ENCODE assay signal across 8 cellular contexts in the genomic region with DNA sequence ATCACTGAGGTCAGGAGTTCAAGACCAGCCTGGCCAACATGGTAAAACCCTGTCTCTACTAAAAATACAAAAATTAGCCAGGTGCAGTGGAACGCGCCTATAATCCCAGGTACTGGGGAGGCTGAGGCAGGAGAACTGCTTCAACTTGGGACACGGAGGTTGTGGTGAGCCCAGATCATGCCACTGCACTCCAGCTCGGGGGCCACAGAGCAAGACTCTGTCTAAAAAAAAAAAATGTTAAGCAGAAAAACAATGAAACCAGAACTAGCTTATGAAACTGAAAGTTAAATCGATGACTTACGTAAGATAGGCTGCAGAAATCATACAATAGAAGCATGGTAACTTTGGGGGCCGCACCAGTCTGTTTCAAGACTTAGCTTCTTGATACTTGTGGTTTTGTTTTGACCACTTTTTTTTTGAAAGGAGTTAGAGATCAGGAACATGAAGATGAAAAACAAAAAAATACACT. TPM values are rescaled to one million over a fixed set of nuclear protein-coding genes. Genes with fewer than 3 reads are reported as not detected.
DNase-seq lines count a peak whose midpoint lies in the region; ATAC-seq and TF ChIP-seq lines count a peak whose summit lies in the region.

No MANE protein-coding gene starts in this region.

- no peak overlapping the region for H2AFZ ChIP-seq in SK-N-SH (ENCODE audit: low read depth)

- peak; percentile 94 for ATAC-seq in GM21360 (IDR thresholded peaks at IDR 0.05; ENCODE audit: unreplicated experiment)
- ATAC-seq in HG03571 (IDR thresholded peaks at IDR 0.05; ENCODE audit: unreplicated experiment) = peak; percentile 95

- no peak for TF ChIP-seq RAD21 in SK-N-SH (IDR thresholded peaks at IDR 0.05; ENCODE audit: low read length)

- peak overlapping the region; percentile 54 to 87 (median 73) for H3K4me2 ChIP-seq in BLaER1 treated with 17β-estradiol and CSF1 and Interleukin-3, amounts not matched to agents 10 nM and 100 nM
- H3K4me2 ChIP-seq in SK-N-SH = no peak overlapping the region

- no peaks in the 10 kb centered on the region for H3K27me3 ChIP-seq in BLaER1 treated with 17β-estradiol and CSF1 and Interleukin-3, amounts not matched to agents 10 nM and 100 nM
- H3K27me3 ChIP-seq in muscle layer of duodenum (ENCODE audit: low read depth, low read length) (no peaks in the 10 kb centered on the region), SK-N-SH (ENCODE audit: insufficient read depth) (no peaks in the 10 kb centered on the region)

- no peaks in the 10 kb centered on the region for H3K36me3 ChIP-seq in BLaER1 treated with 17β-estradiol and CSF1 and Interleukin-3, amounts not matched to agents 10 nM and 100 nM
- H3K36me3 ChIP-seq in muscle layer of duodenum (ENCODE audit: control insufficient read depth in 1 of 2, insufficient read depth in 2 of 2, low read length in 2 of 2) (no peaks in the 10 kb centered on the region), SK-N-SH (replicated peaks in 1 of 2; ENCODE audit: control insufficient read depth in 1 of 2, insufficient read depth in 2 of 2, low read length in 1 of 2) (no peaks in the 10 kb centered on the region)

- H3K4me3 ChIP-seq in BLaER1 treated with 17β-estradiol and CSF1 and Interleukin-3, amounts not matched to agents 10 nM and 100 nM = peak overlapping the region in 8 of 10 experiments; percentile 10 to 39 (median 26); a peak in 8 of 20 replicates
- H3K4me3 ChIP-seq in muscle layer of duodenum (ENCODE audit: low read depth in 1 of 2, low read length in 2 of 2) (no peak overlapping the region), SK-N-SH (ENCODE audit: low read depth in 2 of 2, low read length in 1 of 2) (no peak overlapping the region)

- H3K4me1 ChIP-seq in BLaER1 treated with 17β-estradiol and CSF1 and Interleukin-3, amounts not matched to agents 10 nM and 100 nM = peaks cover 33 to 61% (median 49%) of the 10 kb centered on the region in 10 experiments
- H3K4me1 ChIP-seq in muscle layer of duodenum (ENCODE audit: control insufficient read depth in 1 of 2, insufficient read depth in 2 of 2, low read length in 2 of 2) = no peaks in the 10 kb centered on the region
- H3K4me1 ChIP-seq in SK-N-SH (ENCODE audit: control insufficient read depth in 1 of 2, insufficient read depth in 2 of 2, low read depth in 1 of 2, low read length in 1 of 2) = peaks cover 0 to 4% of the 10 kb centered on the region in 2 experiments; a peak in 2 of 4 replicates

- POLR2A ChIA-PET in SK-N-SH (lab: Yijun Ruan, JAX) = no interaction called here

- H4K20me1 ChIP-seq in BLaER1 treated with 17β-estradiol and CSF1 and Interleukin-3, amounts not matched to agents 10 nM and 100 nM = no peaks in the 10 kb centered on the region
- H4K20me1 ChIP-seq in SK-N-SH (ENCODE audit: insufficient read depth) = no peaks in the 10 kb centered on the region

- TF ChIP-seq CTCF in SK-N-SH (IDR thresholded peaks at IDR 0.05) = no peak

- H3K79me2 ChIP-seq in SK-N-SH (ENCODE audit: insufficient read depth) = no peaks in the 10 kb centered on the region

- WGBS in SK-N-SH (ENCODE audit: low lambda C conversion rate) = 90% methylated on average over 7 of the region's 7 CpGs

- H3K27ac ChIP-seq in BLaER1 treated with 17β-estradiol and CSF1 and Interleukin-3, amounts not matched to agents 10 nM and 100 nM = peak overlapping the region; percentile 64 to 83 (median 77)
- H3K27ac ChIP-seq in muscle layer of duodenum (ENCODE audit: low read length) (peak overlapping the region; percentile 70), SK-N-SH (ENCODE audit: low read depth in 2 of 2, low read length in 1 of 2) (no peak overlapping the region)

- H3F3A ChIP-seq in SK-N-SH (replicated peaks; ENCODE audit: insufficient read depth) = no peaks in the 10 kb centered on the region

- CTCF ChIA-PET in SK-N-SH (lab: Yijun Ruan, JAX) = interaction anchor here (1.2 to 1.6 kb wide), 3 partner anchors 29 to 195 kb away, joined by 4 to 5 read pairs (median 4); no protein-coding TSS in a partner anchor

- TF ChIP-seq EP300 in SK-N-SH (IDR thresholded peaks at IDR 0.05; ENCODE audit: borderline replicate concordance in 1 of 2, low read depth in 1 of 2, low read length in 1 of 2) = no peak

- no peaks in the 10 kb centered on the region for H3K9me3 ChIP-seq in BLaER1 treated with 17β-estradiol and CSF1 and Interleukin-3, amounts not matched to agents 10 nM and 100 nM (replicated peaks in 1 of 11)
- no peaks in the 10 kb centered on the region for H3K9me3 ChIP-seq in muscle layer of duodenum (ENCODE audit: control insufficient read depth in 1 of 2, low read length in 2 of 2)
- H3K9me3 ChIP-seq in SK-N-SH = no peaks in the 10 kb centered on the region

- H3K9ac ChIP-seq in BLaER1 treated with 17β-estradiol and CSF1 and Interleukin-3, amounts not matched to agents 10 nM and 100 nM = peak overlapping the region; percentile 32 to 67 (median 54); a peak in 20 of 22 replicates
- no peak overlapping the region for H3K9ac ChIP-seq in SK-N-SH

- no peaks in the 10 kb centered on the region for H3K9me2 ChIP-seq in SK-N-SH

- peak; percentile 56 for DNase-seq in activated CD8-positive, alpha-beta memory T cell treated with anti-CD3 and anti-CD28 coated beads, Interleukin-2, amount 50 U/mL, for 4 hours
- DNase-seq in NCI-H510A (lab: John Stamatoyannopoulos, UW) (no peak), SK-N-SH (no peak), HuH-7 (ENCODE audit: low spot score) (no peak)

TF ChIP-seq in SK-N-SH, 30 proteins besides CTCF, POLR2A, EP300 and RAD21:
- TF ChIP-seq JUND (IDR thresholded peaks at IDR 0.05) (no peak), POLR2AphosphoS5 (IDR thresholded peaks at IDR 0.05; ENCODE audit: low read depth, low read length) (no peak), ELF1 (IDR thresholded peaks at IDR 0.05) (no peak), CHD2 (IDR thresholded peaks at IDR 0.05; ENCODE audit: low read length, partially characterized antibody) (no peak), RFX5 (IDR thresholded peaks at IDR 0.05; ENCODE audit: low read length) (no peak), SMC3 (IDR thresholded peaks at IDR 0.05; ENCODE audit: low read depth, low read length) (no peak)
- TF ChIP-seq, protein P1, sequence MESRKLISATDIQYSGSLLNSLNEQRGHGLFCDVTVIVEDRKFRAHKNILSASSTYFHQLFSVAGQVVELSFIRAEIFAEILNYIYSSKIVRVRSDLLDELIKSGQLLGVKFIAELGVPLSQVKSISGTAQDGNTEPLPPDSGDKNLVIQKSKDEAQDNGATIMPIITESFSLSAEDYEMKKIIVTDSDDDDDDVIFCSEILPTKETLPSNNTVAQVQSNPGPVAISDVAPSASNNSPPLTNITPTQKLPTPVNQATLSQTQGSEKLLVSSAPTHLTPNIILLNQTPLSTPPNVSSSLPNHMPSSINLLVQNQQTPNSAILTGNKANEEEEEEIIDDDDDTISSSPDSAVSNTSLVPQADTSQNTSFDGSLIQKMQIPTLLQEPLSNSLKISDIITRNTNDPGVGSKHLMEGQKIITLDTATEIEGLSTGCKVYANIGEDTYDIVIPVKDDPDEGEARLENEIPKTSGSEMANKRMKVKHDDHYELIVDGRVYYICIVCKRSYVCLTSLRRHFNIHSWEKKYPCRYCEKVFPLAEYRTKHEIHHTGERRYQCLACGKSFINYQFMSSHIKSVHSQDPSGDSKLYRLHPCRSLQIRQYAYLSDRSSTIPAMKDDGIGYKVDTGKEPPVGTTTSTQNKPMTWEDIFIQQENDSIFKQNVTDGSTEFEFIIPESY (IDR thresholded peaks at IDR 0.05; ENCODE audit: borderline replicate concordance, low read depth) = no peak
- TF ChIP-seq, protein P2, sequence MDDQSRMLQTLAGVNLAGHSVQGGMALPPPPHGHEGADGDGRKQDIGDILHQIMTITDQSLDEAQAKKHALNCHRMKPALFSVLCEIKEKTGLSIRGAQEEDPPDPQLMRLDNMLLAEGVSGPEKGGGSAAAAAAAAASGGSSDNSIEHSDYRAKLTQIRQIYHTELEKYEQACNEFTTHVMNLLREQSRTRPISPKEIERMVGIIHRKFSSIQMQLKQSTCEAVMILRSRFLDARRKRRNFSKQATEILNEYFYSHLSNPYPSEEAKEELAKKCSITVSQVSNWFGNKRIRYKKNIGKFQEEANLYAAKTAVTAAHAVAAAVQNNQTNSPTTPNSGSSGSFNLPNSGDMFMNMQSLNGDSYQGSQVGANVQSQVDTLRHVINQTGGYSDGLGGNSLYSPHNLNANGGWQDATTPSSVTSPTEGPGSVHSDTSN (IDR thresholded peaks at IDR 0.05) = no peak
- TF ChIP-seq, protein P3, sequence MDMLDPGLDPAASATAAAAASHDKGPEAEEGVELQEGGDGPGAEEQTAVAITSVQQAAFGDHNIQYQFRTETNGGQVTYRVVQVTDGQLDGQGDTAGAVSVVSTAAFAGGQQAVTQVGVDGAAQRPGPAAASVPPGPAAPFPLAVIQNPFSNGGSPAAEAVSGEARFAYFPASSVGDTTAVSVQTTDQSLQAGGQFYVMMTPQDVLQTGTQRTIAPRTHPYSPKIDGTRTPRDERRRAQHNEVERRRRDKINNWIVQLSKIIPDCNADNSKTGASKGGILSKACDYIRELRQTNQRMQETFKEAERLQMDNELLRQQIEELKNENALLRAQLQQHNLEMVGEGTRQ (IDR thresholded peaks at IDR 0.05; ENCODE audit: borderline replicate concordance, low read depth, low read length) = no peak

RNA-seq across cellular contexts. Expression of a gene that starts 6.2 kb away (rescaled TPM):
- 3.5 and 7.8 TPM in 2 replicates for polyA plus RNA-seq in SK-N-SH (2012; rRNA removed)
- 5.6 and 5.7 TPM in 2 replicates for polyA plus RNA-seq in SK-N-SH (2012; cell fraction: cytosol; rRNA removed)
- polyA plus RNA-seq in SK-N-SH (2012; cell fraction: nucleus; rRNA removed) = 2.6 and 5.9 TPM in 2 replicates

Comparison
In these comparisons a context has a peak if more than half of its experiments do, and no peak if none do; other contexts are left out.
1. H3K27ac ChIP-seq: peak in BLaER1 treated with 17β-estradiol and CSF1 and Interleukin-3, amounts not matched to agents 10 nM and 100 nM (11 of 11) and muscle layer of duodenum (single experiment); none in SK-N-SH (0 of 2).
2. H3K4me3 ChIP-seq: peak in BLaER1 treated with 17β-estradiol and CSF1 and Interleukin-3, amounts not matched to agents 10 nM and 100 nM (8 of 10); none in muscle layer of duodenum (0 of 2) and SK-N-SH (0 of 2).